Comparison of ENCODE assay signal across 11 cellular contexts in genomic region chr4:47525154-47525819, GRCh38. TPM values are rescaled to one million over a fixed set of nuclear protein-coding genes. Genes with fewer than 3 reads are reported as not detected.
DNase-seq lines count a peak whose midpoint lies in the region; TF ChIP-seq lines count a peak whose summit lies in the region.
"Had no signal": no experiment of that assay in that cellular context is flagged by ENCODE, and none has a peak within 500 bp of the region (broad histone marks: within the 10 kb centered on the region; RNA-seq: fewer than 3 reads in every experiment).

No MANE protein-coding gene starts in this region.

- no peak overlapping the region for H3K56ac ChIP-seq in mesendoderm (ENCODE audit: low read length)

- H2BK5ac ChIP-seq in mesendoderm (ENCODE audit: low read length), result no peak overlapping the region

- no peak overlapping the region for H3K23ac ChIP-seq in mesendoderm (ENCODE audit: low read length)

- no peak overlapping the region for H2AK5ac ChIP-seq in mesendoderm (ENCODE audit: low read length)

- in situ Hi-C loops in KBM-7 (cut with MboI; ENCODE audit: low pct_unique_long_range_greater_than_20kb, low sequenced_read_pairs), result no loop called here

- H3K27me3 ChIP-seq in ACC112 (ENCODE audit: insufficient read depth, low read length) (no peaks in the 10 kb centered on the region), mesendoderm (ENCODE audit: insufficient read depth, low read length, poor library complexity) (no peaks in the 10 kb centered on the region)
- H3K27me3 ChIP-seq: BE2C had no signal

- no peak overlapping the region for H3K9ac ChIP-seq in mesendoderm (ENCODE audit: low read length)

- no peak overlapping the region for H4K5ac ChIP-seq in mesendoderm (ENCODE audit: low read length)

- H3K4me2 ChIP-seq in mesendoderm (ENCODE audit: low read length), result no peak overlapping the region

- H2BK120ac ChIP-seq in mesendoderm (ENCODE audit: low read depth, low read length), result no peak overlapping the region

- H4K8ac ChIP-seq in mesendoderm (ENCODE audit: low read depth, low read length), result no peak overlapping the region

- no peak overlapping the region for H3K18ac ChIP-seq in mesendoderm (ENCODE audit: low read length)

- DNase-seq in NCI-H226 (peak; percentile 81), epithelial cell of prostate (ENCODE audit: low read depth, low spot score) (peak; percentile 37), mesendoderm (peak; percentile 22), globus pallidus (ENCODE audit: low spot score) (no peak), GM10248 (ENCODE audit: extremely low spot score) (no peak), HUDEP-2 (lab: John Stamatoyannopoulos, UW; ENCODE audit: unreplicated experiment in 76 of 76) (no peak), KBM-7 (no peak)
- DNase-seq: activated naive CD8-positive, alpha-beta T cell treated with anti-CD3 and anti-CD28 coated beads, Interleukin-2, amount 50 U/mL, for 24 hours; BE2C; H9 had no signal

- no peaks in the 10 kb centered on the region for H3K79me1 ChIP-seq in mesendoderm (ENCODE audit: low read length)

- H2AFZ ChIP-seq in ACC112 (ENCODE audit: low read length, unreplicated experiment), result peak overlapping the region; percentile 53

- H3K4me3 ChIP-seq in ACC112 (ENCODE audit: low read depth, low read length) (peak overlapping the region; percentile 56), mesendoderm (ENCODE audit: low read length) (no peak overlapping the region)

- H2BK15ac ChIP-seq in mesendoderm (replicated peaks; ENCODE audit: low read depth), result no peak overlapping the region

- H3K79me2 ChIP-seq in ACC112 (ENCODE audit: control insufficient read depth, insufficient read depth, low read length, unreplicated experiment) (peaks cover 4% of the 10 kb centered on the region), mesendoderm (ENCODE audit: control insufficient read depth, insufficient read depth, low read length) (no peaks in the 10 kb centered on the region)

- TF ChIP-seq CTCF in GM10248 (IDR thresholded peaks at IDR 0.05; ENCODE audit: control extremely low read depth, extremely low read depth, low read depth, missing control alignments), result no peak

- H3K4ac ChIP-seq in mesendoderm (ENCODE audit: low read depth, low read length), result no peak overlapping the region

- POLR2A ChIA-PET in GM10248 (lab: Yijun Ruan, JAX), result no interaction called here

- CTCF ChIA-PET in GM10248 (lab: Yijun Ruan, JAX), result interaction anchor here (0.7 to 1.2 kb wide), 3 partner anchors 8 to 15 kb away, joined by 3 read pairs; no protein-coding TSS in a partner anchor

- H3K4me1 ChIP-seq in ACC112 (ENCODE audit: control insufficient read depth, insufficient read depth, low read length, unreplicated experiment), result peaks cover 29% of the 10 kb centered on the region
- no peaks in the 10 kb centered on the region for H3K4me1 ChIP-seq in mesendoderm (ENCODE audit: control insufficient read depth, low read depth, low read length)
- H3K4me1 ChIP-seq: BE2C had no signal

- no CpG with 5 or more reads among the region's 5 CpGs for WGBS in mesendoderm (ENCODE audit: extremely low coverage, insufficient coverage, low lambda C conversion rate)

- H3K36me3 ChIP-seq in ACC112 (ENCODE audit: insufficient read depth, low read length) (peaks cover 35% of the 10 kb centered on the region), mesendoderm (ENCODE audit: control insufficient read depth, insufficient read depth, low read length) (no peaks in the 10 kb centered on the region)

- H3K27ac ChIP-seq in ACC112 (ENCODE audit: low read depth, low read length) (peak overlapping the region; percentile 96), epithelial cell of prostate (peak overlapping the region; percentile 85), mesendoderm (ENCODE audit: low read depth, low read length) (no peak overlapping the region)

RNA-seq across cellular contexts. Expression of gene ATP10D, which starts 40.2 kb away (rescaled TPM):
- polyA plus RNA-seq in mesendoderm (2013, experiment 1 of 2), result 1.5 TPM
- polyA plus RNA-seq in mesendoderm (2013, experiment 2 of 2), result 1.2 TPM

Comparison
In these comparisons a context has a peak if more than half of its experiments do, and no peak if none do; other contexts are left out.
1. DNase-seq: peak in NCI-H226 (single experiment), epithelial cell of prostate (single experiment) and mesendoderm (single experiment); none in globus pallidus (single experiment), GM10248 (single experiment), HUDEP-2 (0 of 76) and KBM-7 (single experiment).